26 cellular contexts compared by ENCODE assay signal in genomic region chr7:33221374-33221773, GRCh38.
"Had no signal": no experiment of that assay in that cellular context is flagged by ENCODE, and none has a peak within 500 bp of the region (broad histone marks: within the 10 kb centered on the region; RNA-seq: fewer than 3 reads in every experiment).

No MANE protein-coding gene starts in this region.

- H3K4me3 ChIP-seq: coronary artery, esophagus squamous epithelium, gastrocnemius medialis, heart left ventricle, hepatocyte, lung, pancreas, smooth muscle cell, suprapubic skin, transverse colon, upper lobe of right lung, uterus had no signal

- DNase-seq: effector memory CD8-positive, alpha-beta T cell; erythroblast; esophagus squamous epithelium; gastrocnemius medialis; heart left ventricle; kidney; natural killer cell; pancreas; stimulated activated CD4-positive, alpha-beta T cell treated with anti-CD3 and anti-CD28 coated beads, Interleukin-12 subunit alpha, Interleukin-12 subunit beta, amount 100 ng/mL, for 4 hours; stimulated activated CD4-positive, alpha-beta T cell treated with anti-CD3 and anti-CD28 coated beads, Interleukin-1b, Interleukin-23, amount 100 ng/mL, for 48 hours; stimulated activated CD4-positive, alpha-beta T cell treated with anti-CD3 and anti-CD28 coated beads, Interleukin-4, amount 100 ng/mL, for 1 hour; stimulated activated CD8-positive, alpha-beta memory T cell treated with anti-CD3 and anti-CD28 coated beads, Interleukin-4, amount 100 ng/mL, for 48 hours; stimulated activated naive CD4-positive, alpha-beta T cell; stimulated activated naive CD8-positive, alpha-beta T cell treated with anti-CD3 and anti-CD28 coated beads, Interleukin-15, amount 100 ng/mL, for 72 hours; transverse colon; upper lobe of right lung; uterus had no signal

- H3K4me2 ChIP-seq: hepatocyte, smooth muscle cell had no signal

- H3K36me3 ChIP-seq: esophagus squamous epithelium, gastrocnemius medialis, heart left ventricle, neutrophil, pancreas, suprapubic skin, transverse colon, upper lobe of right lung, uterus had no signal

- H3K27me3 ChIP-seq: esophagus squamous epithelium, gastrocnemius medialis, heart left ventricle, hepatocyte, neutrophil, pancreas, suprapubic skin, transverse colon, upper lobe of right lung, uterus had no signal

- H2AFZ ChIP-seq: hepatocyte had no signal

- ATAC-seq: effector memory CD8-positive, alpha-beta T cell; gastrocnemius medialis; heart left ventricle; left lobe of liver; natural killer cell; pancreas; sciatic nerve; stimulated activated naive CD8-positive, alpha-beta T cell treated with anti-CD3 and anti-CD28 coated beads, Interleukin-15, amount 100 ng/mL, for 72 hours; upper lobe of right lung had no signal

- H3K9me3 ChIP-seq: esophagus squamous epithelium, gastrocnemius medialis, heart left ventricle, neutrophil, pancreas, suprapubic skin, transverse colon, upper lobe of right lung, uterus had no signal

- H3K4me1 ChIP-seq: esophagus squamous epithelium, gastrocnemius medialis, heart left ventricle, pancreas, suprapubic skin, transverse colon, upper lobe of right lung, uterus had no signal

- FAIRE-seq: endometrium, kidney, pancreas had no signal

- H3K27ac ChIP-seq: coronary artery, esophagus squamous epithelium, gastrocnemius medialis, heart left ventricle, hepatocyte, neutrophil, pancreas, suprapubic skin, transverse colon, upper lobe of right lung, uterus had no signal
